In genomic region chr1:28577052-28577678, GRCh38 we compare ENCODE assay signal across 1 cellular context.
TF ChIP-seq lines count a peak whose summit lies in the region.

No MANE protein-coding gene starts in this region.

TF ChIP-seq in WTC11, 78 proteins besides CTCF, POLR2A, EP300 and RAD21 (continued from another document and continues in another):
- TF ChIP-seq AR (CRISPR knock-in tag; IDR thresholded peaks at IDR 0.05) = 0 out of 2 replicates have a peak, but pooled peaks have one; percentile 10
- no peak for TF ChIP-seq RELA (CRISPR knock-in tag; IDR thresholded peaks at IDR 0.05; ENCODE audit: borderline replicate concordance)
- TF ChIP-seq SMAD4 (CRISPR knock-in tag; IDR thresholded peaks at IDR 0.05) = no peak
- TF ChIP-seq ZNF121 (CRISPR knock-in tag; IDR thresholded peaks at IDR 0.05) = no peak
- TF ChIP-seq ATF1 (CRISPR knock-in tag; IDR thresholded peaks at IDR 0.05) = 0 out of 2 replicates have a peak, but pooled peaks have one; percentile 36
- 0 out of 2 replicates have a peak, but pooled peaks have one; percentile 50 for TF ChIP-seq SMAD3 (CRISPR knock-in tag; IDR thresholded peaks at IDR 0.05; ENCODE audit: borderline replicate concordance)
- TF ChIP-seq MLX (CRISPR knock-in tag; IDR thresholded peaks at IDR 0.05) = 0 out of 2 replicates have a peak, but pooled peaks have one; percentile 64
- no peak for TF ChIP-seq ZNF423 (CRISPR knock-in tag; IDR thresholded peaks at IDR 0.05)
- no peak for TF ChIP-seq ZMAT4 (CRISPR knock-in tag; IDR thresholded peaks at IDR 0.05)
- no peak for TF ChIP-seq FOXP1 (CRISPR knock-in tag; IDR thresholded peaks at IDR 0.05; ENCODE audit: borderline replicate concordance)
- no peak for TF ChIP-seq ATF3 (CRISPR knock-in tag; conservative IDR thresholded peaks at IDR 0.05)
- TF ChIP-seq NFE2L1 (CRISPR knock-in tag; IDR thresholded peaks at IDR 0.05) = peak; percentile 28; the same call in 1 of the 2 replicates
- no peak for TF ChIP-seq ZNF671 (CRISPR knock-in tag; IDR thresholded peaks at IDR 0.05)
- no peak for TF ChIP-seq E2F4 (CRISPR knock-in tag; IDR thresholded peaks at IDR 0.05; ENCODE audit: borderline replicate concordance, low read depth)
- no peak for TF ChIP-seq ZNF512 (CRISPR knock-in tag; IDR thresholded peaks at IDR 0.05; ENCODE audit: borderline replicate concordance)
- TF ChIP-seq TP53 (CRISPR knock-in tag; IDR thresholded peaks at IDR 0.05) = no peak
- TF ChIP-seq E2F5 (CRISPR knock-in tag; IDR thresholded peaks at IDR 0.05) = no peak
- TF ChIP-seq ELF4 (CRISPR knock-in tag; IDR thresholded peaks at IDR 0.05; ENCODE audit: low read depth) = no peak
- TF ChIP-seq KAT7 (CRISPR knock-in tag; IDR thresholded peaks at IDR 0.05; ENCODE audit: borderline replicate concordance) = no peak
- no peak for TF ChIP-seq CREM (CRISPR knock-in tag; IDR thresholded peaks at IDR 0.05)
- no peak for TF ChIP-seq PREB (CRISPR knock-in tag; IDR thresholded peaks at IDR 0.05; ENCODE audit: borderline replicate concordance)
- no peak for TF ChIP-seq PRDM15 (CRISPR knock-in tag; IDR thresholded peaks at IDR 0.05)
- no peak for TF ChIP-seq NR1H2 (CRISPR knock-in tag; IDR thresholded peaks at IDR 0.05)
- no peak for TF ChIP-seq ZNF263 (CRISPR knock-in tag; IDR thresholded peaks at IDR 0.05; ENCODE audit: low read depth)
- 0 out of 2 replicates have a peak, but pooled peaks have one; percentile 34 for TF ChIP-seq EMX1 (CRISPR knock-in tag; IDR thresholded peaks at IDR 0.05)
- no peak for TF ChIP-seq CBFB (CRISPR knock-in tag; IDR thresholded peaks at IDR 0.05; ENCODE audit: low read depth)
- no peak for TF ChIP-seq ZBTB43 (CRISPR knock-in tag; IDR thresholded peaks at IDR 0.05)
- no peak for TF ChIP-seq MYBL2 (CRISPR knock-in tag; IDR thresholded peaks at IDR 0.05)
- TF ChIP-seq ESRRA (CRISPR knock-in tag; IDR thresholded peaks at IDR 0.05; ENCODE audit: borderline replicate concordance) = no peak
- TF ChIP-seq HMGXB4 (CRISPR knock-in tag; IDR thresholded peaks at IDR 0.05) = 0 out of 2 replicates have a peak, but pooled peaks have one; percentile 21
- no peak for TF ChIP-seq MAX (CRISPR knock-in tag; IDR thresholded peaks at IDR 0.05)
- no peak; the same call in 1 of the 2 replicates for TF ChIP-seq SP1 (CRISPR knock-in tag; conservative IDR thresholded peaks at IDR 0.05)
- TF ChIP-seq NFATC4 (CRISPR knock-in tag; IDR thresholded peaks at IDR 0.05) = no peak; the same call in 1 of the 2 replicates
- no peak for TF ChIP-seq GTF2I (CRISPR knock-in tag; conservative IDR thresholded peaks at IDR 0.05)
- 0 out of 2 replicates have a peak, but pooled peaks have one; percentile 70 for TF ChIP-seq PRRX2 (CRISPR knock-in tag; IDR thresholded peaks at IDR 0.05)
- peak; percentile 75; the same call in 1 of the 2 replicates for TF ChIP-seq ZNF425 (CRISPR knock-in tag; conservative IDR thresholded peaks at IDR 0.05)
